ENCODE assay signal across 9 cellular contexts in genomic region chr5:72656331-72656730, GRCh38.
"Had no signal": no experiment of that assay in that cellular context is flagged by ENCODE, and none has a peak within 500 bp of the region (broad histone marks: within the 10 kb centered on the region; RNA-seq: fewer than 3 reads in every experiment).

No MANE protein-coding gene starts in this region.

- H3K4me1 ChIP-seq: HAP-1 had no signal

- ATAC-seq: HCT116, K562 had no signal

- H2AFZ ChIP-seq: GM23248 had no signal

- H3K36me3 ChIP-seq: HAP-1 had no signal

- H3K27ac ChIP-seq: GM23248 had no signal

- DNase-seq: GM23248, GOT3, H7, HFFc6, IMR-90 had no signal

- H3K9ac ChIP-seq: GM23248 had no signal

- FAIRE-seq: HTR-8/SVneo, K562 had no signal

- H3K4me3 ChIP-seq: GM23248, HAP-1, K562 had no signal

- H3K9me3 ChIP-seq: HAP-1 had no signal
